In the genomic region with DNA sequence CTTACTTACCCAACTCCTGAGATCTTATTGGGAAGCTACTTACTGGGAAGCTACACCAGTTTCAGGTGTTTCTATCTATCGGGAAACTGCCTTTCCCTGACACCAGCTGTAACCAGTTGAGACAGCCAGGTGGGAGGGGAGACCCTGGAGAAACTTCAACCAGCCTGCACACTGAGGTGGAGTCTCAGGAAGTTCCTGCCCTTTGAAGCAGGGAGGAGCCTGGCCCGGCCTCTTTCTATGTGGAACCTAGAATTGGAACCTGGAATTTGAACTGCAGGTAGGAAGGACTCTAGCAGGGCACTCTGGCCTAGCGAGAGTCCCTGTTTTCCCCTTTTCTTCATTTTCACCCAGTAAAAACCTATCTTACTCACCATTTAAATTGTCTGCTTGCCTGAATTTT, we compare ENCODE assay signal across 1 cellular context.
TF ChIP-seq lines count a peak whose summit lies in the region.

No MANE protein-coding gene starts in this region.

TF ChIP-seq in GM23338, 12 proteins besides CTCF, POLR2A, EP300 and RAD21 (continued from another document):
- TF ChIP-seq, protein P1, sequence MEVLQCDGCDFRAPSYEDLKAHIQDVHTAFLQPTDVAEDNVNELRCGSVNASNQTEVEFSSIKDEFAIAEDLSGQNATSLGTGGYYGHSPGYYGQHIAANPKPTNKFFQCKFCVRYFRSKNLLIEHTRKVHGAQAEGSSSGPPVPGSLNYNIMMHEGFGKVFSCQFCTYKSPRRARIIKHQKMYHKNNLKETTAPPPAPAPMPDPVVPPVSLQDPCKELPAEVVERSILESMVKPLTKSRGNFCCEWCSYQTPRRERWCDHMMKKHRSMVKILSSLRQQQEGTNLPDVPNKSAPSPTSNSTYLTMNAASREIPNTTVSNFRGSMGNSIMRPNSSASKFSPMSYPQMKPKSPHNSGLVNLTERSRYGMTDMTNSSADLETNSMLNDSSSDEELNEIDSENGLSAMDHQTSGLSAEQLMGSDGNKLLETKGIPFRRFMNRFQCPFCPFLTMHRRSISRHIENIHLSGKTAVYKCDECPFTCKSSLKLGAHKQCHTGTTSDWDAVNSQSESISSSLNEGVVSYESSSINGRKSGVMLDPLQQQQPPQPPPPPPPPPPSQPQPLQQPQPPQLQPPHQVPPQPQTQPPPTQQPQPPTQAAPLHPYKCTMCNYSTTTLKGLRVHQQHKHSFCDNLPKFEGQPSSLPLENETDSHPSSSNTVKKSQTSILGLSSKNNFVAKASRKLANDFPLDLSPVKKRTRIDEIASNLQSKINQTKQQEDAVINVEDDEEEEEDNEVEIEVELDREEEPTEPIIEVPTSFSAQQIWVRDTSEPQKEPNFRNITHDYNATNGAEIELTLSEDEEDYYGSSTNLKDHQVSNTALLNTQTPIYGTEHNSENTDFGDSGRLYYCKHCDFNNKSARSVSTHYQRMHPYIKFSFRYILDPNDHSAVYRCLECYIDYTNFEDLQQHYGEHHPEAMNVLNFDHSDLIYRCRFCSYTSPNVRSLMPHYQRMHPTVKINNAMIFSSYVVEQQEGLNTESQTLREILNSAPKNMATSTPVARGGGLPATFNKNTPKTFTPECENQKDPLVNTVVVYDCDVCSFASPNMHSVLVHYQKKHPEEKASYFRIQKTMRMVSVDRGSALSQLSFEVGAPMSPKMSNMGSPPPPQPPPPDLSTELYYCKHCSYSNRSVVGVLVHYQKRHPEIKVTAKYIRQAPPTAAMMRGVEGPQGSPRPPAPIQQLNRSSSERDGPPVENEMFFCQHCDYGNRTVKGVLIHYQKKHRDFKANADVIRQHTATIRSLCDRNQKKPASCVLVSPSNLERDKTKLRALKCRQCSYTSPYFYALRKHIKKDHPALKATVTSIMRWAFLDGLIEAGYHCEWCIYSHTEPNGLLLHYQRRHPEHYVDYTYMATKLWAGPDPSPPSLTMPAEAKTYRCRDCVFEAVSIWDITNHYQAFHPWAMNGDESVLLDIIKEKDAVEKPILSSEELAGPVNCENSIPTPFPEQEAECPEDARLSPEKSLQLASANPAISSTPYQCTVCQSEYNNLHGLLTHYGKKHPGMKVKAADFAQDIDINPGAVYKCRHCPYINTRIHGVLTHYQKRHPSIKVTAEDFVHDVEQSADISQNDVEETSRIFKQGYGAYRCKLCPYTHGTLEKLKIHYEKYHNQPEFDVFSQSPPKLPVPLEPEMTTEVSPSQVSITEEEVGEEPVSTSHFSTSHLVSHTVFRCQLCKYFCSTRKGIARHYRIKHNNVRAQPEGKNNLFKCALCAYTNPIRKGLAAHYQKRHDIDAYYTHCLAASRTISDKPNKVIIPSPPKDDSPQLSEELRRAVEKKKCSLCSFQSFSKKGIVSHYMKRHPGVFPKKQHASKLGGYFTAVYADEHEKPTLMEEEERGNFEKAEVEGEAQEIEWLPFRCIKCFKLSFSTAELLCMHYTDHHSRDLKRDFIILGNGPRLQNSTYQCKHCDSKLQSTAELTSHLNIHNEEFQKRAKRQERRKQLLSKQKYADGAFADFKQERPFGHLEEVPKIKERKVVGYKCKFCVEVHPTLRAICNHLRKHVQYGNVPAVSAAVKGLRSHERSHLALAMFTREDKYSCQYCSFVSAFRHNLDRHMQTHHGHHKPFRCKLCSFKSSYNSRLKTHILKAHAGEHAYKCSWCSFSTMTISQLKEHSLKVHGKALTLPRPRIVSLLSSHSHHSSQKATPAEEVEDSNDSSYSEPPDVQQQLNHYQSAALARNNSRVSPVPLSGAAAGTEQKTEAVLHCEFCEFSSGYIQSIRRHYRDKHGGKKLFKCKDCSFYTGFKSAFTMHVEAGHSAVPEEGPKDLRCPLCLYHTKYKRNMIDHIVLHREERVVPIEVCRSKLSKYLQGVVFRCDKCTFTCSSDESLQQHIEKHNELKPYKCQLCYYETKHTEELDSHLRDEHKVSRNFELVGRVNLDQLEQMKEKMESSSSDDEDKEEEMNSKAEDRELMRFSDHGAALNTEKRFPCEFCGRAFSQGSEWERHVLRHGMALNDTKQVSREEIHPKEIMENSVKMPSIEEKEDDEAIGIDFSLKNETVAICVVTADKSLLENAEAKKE (CRISPR knock-in tag; IDR thresholded peaks at IDR 0.05): no peak
- TF ChIP-seq STAT1 (IDR thresholded peaks at IDR 0.05; ENCODE audit: unreplicated experiment): no peak
- TF ChIP-seq, protein P2, sequence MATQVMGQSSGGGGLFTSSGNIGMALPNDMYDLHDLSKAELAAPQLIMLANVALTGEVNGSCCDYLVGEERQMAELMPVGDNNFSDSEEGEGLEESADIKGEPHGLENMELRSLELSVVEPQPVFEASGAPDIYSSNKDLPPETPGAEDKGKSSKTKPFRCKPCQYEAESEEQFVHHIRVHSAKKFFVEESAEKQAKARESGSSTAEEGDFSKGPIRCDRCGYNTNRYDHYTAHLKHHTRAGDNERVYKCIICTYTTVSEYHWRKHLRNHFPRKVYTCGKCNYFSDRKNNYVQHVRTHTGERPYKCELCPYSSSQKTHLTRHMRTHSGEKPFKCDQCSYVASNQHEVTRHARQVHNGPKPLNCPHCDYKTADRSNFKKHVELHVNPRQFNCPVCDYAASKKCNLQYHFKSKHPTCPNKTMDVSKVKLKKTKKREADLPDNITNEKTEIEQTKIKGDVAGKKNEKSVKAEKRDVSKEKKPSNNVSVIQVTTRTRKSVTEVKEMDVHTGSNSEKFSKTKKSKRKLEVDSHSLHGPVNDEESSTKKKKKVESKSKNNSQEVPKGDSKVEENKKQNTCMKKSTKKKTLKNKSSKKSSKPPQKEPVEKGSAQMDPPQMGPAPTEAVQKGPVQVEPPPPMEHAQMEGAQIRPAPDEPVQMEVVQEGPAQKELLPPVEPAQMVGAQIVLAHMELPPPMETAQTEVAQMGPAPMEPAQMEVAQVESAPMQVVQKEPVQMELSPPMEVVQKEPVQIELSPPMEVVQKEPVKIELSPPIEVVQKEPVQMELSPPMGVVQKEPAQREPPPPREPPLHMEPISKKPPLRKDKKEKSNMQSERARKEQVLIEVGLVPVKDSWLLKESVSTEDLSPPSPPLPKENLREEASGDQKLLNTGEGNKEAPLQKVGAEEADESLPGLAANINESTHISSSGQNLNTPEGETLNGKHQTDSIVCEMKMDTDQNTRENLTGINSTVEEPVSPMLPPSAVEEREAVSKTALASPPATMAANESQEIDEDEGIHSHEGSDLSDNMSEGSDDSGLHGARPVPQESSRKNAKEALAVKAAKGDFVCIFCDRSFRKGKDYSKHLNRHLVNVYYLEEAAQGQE (IDR thresholded peaks at IDR 0.05; ENCODE audit: unreplicated experiment): no peak
- TF ChIP-seq, protein P3, sequence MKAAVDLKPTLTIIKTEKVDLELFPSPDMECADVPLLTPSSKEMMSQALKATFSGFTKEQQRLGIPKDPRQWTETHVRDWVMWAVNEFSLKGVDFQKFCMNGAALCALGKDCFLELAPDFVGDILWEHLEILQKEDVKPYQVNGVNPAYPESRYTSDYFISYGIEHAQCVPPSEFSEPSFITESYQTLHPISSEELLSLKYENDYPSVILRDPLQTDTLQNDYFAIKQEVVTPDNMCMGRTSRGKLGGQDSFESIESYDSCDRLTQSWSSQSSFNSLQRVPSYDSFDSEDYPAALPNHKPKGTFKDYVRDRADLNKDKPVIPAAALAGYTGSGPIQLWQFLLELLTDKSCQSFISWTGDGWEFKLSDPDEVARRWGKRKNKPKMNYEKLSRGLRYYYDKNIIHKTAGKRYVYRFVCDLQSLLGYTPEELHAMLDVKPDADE (IDR thresholded peaks at IDR 0.05): no peak
- no peak for TF ChIP-seq POLR2AphosphoS5 (IDR thresholded peaks at IDR 0.05; ENCODE audit: low read depth)
